Comparison of ENCODE assay signal across 25 cellular contexts in the genomic region with DNA sequence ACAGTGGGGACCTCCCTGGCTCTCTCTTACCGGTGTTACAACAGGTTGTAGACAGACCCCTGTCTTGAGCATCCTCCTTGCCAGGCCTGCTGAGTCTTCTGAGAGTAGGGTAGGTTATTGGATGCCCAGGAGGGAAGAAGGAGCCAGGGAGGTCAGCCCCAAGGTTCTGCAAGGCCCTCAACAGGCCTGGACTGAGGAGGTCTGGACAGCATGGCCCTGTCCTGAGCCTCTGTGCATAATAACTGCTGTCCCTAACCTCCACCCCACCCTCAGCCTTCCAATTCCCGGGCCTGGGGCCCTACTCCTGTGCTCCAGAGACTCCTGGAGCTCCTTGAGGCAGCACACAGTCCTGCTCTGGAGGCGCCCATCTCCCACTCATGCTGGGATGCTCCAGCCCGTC. TPM values are rescaled to one million over a fixed set of nuclear protein-coding genes. Genes with fewer than 3 reads are reported as not detected.
DNase-seq lines count a peak whose midpoint lies in the region; ATAC-seq and TF ChIP-seq lines count a peak whose summit lies in the region.
"Had no signal": no experiment of that assay in that cellular context is flagged by ENCODE, and none has a peak within 500 bp of the region (broad histone marks: within the 10 kb centered on the region; RNA-seq: fewer than 3 reads in every experiment).

No MANE protein-coding gene starts in this region.

- H3F3A ChIP-seq in SU-DHL-6 (ENCODE audit: insufficient read depth): peaks cover 49% of the 10 kb centered on the region

- H3K27ac ChIP-seq in SU-DHL-6 (ENCODE audit: low read depth, low read length) (peak overlapping the region; percentile 96), mammary epithelial cell (ENCODE audit: insufficient read depth, low read depth, low read length) (no peak overlapping the region)
- H3K27ac ChIP-seq: hepatocyte, VCaP had no signal

- H3K27me3 Mint-ChIP-seq in activated CD8-positive, alpha-beta T cell treated with anti-CD3 and anti-CD28 coated beads for 36 hours: peaks cover 17% of the 10 kb centered on the region
- H3K27me3 Mint-ChIP-seq in activated CD8-positive, alpha-beta T cell treated with anti-CD3 and anti-CD28 coated beads, Interleukin-2, amount 10 ng/mL, durations not matched to agents 7 days and 5 days (ENCODE audit: low read depth): peaks cover 9% of the 10 kb centered on the region
- no peaks in the 10 kb centered on the region for H3K27me3 Mint-ChIP-seq in stimulated activated memory B cell treated with anti-CD40 and anti-IgM and Interleukin-4, amounts not matched to agents 10 μg/mL and 1 μg/mL and 100 μg/mL, for 72 hours

- dilution Hi-C loops in mammary epithelial cell (cut with HindIII; ENCODE audit: low sequenced_read_pairs): no loop called here

- intact Hi-C loops in activated CD8-positive, alpha-beta T cell treated with anti-CD3 and anti-CD28 coated beads for 36 hours (cut with micrococcal nuclease): no loop called here
- intact Hi-C loops in mammary epithelial cell (cut with micrococcal nuclease): no loop called here

- CTCF ChIA-PET in activated CD8-positive, alpha-beta T cell treated with anti-CD3 and anti-CD28 coated beads for 36 hours (lab: Charles Lee): no interaction called here
- CTCF ChIA-PET in activated CD8-positive, alpha-beta T cell treated with anti-CD3 and anti-CD28 coated beads, Interleukin-2, amount 10 ng/mL, durations not matched to agents 7 days and 5 days (lab: Charles Lee): no interaction called here
- CTCF ChIA-PET in mammary epithelial cell (lab: Charles Lee; ENCODE audit: low non-redundant PET): no interaction called here

- H3K4me3 ChIP-seq in SU-DHL-6 (ENCODE audit: insufficient read depth, low read length, poor library complexity, severe bottlenecking) (peak overlapping the region; percentile 89), mammary epithelial cell (replicated peaks in 1 of 3; ENCODE audit: insufficient read depth in 1 of 3, low read depth in 2 of 3, low read length in 3 of 3) (no peak overlapping the region)
- H3K4me3 ChIP-seq: hepatocyte, lung had no signal

- H4K20me1 ChIP-seq in SU-DHL-6 (ENCODE audit: low read depth, low read length) (peaks cover 2% of the 10 kb centered on the region; the same call in 1 of the 2 replicates), mammary epithelial cell (ENCODE audit: insufficient read depth, low read length) (no peaks in the 10 kb centered on the region)

- peak overlapping the region; percentile 22 for H3K4me3 Mint-ChIP-seq in activated CD8-positive, alpha-beta T cell treated with anti-CD3 and anti-CD28 coated beads for 36 hours
- no peak overlapping the region for H3K4me3 Mint-ChIP-seq in activated CD8-positive, alpha-beta T cell treated with anti-CD3 and anti-CD28 coated beads, Interleukin-2, amount 10 ng/mL, durations not matched to agents 7 days and 5 days
- peak overlapping the region; percentile 78 for H3K4me3 Mint-ChIP-seq in stimulated activated memory B cell treated with anti-CD40 and anti-IgM and Interleukin-4, amounts not matched to agents 10 μg/mL and 1 μg/mL and 100 μg/mL, for 72 hours
- H3K4me3 Mint-ChIP-seq: activated T-helper 17 cell treated with anti-CD3 and anti-CD28 coated beads, Interleukin-2, amount 50 U/mL, for 72 hours; nephron had no signal

- 57% methylated on average over 2 of the region's 4 CpGs for WGBS in mammary epithelial cell (ENCODE audit: low coverage, missing lambda C conversion rate)

- H3K9me3 ChIP-seq in SU-DHL-6 (ENCODE audit: insufficient read depth, low read length) (no peaks in the 10 kb centered on the region), mammary epithelial cell (replicated peaks; ENCODE audit: insufficient read depth, low read length) (no peaks in the 10 kb centered on the region)

- peak overlapping the region; percentile 94 for H3K4me2 ChIP-seq in SU-DHL-6 (ENCODE audit: low read depth, low read length, poor library complexity, severe bottlenecking)
- no peak overlapping the region for H3K4me2 ChIP-seq in mammary epithelial cell (ENCODE audit: insufficient read depth, low read depth, low read length)
- H3K4me2 ChIP-seq: hepatocyte had no signal

- no peaks in the 10 kb centered on the region for H3K9me2 ChIP-seq in SU-DHL-6 (replicated peaks; ENCODE audit: insufficient read depth, low read length)

- no TSS peak for BruUV-seq in mammary epithelial cell (replicated peaks; lab: Mats Ljungman, UMichigan)

- peak overlapping the region; percentile 96 for H3K9ac ChIP-seq in SU-DHL-6 (ENCODE audit: low read length)
- H3K9ac ChIP-seq in mammary epithelial cell (ENCODE audit: insufficient read depth, low read length): no peak overlapping the region

- H2AFZ ChIP-seq in SU-DHL-6 (ENCODE audit: low read depth, low read length, severe bottlenecking) (no peak overlapping the region), mammary epithelial cell (ENCODE audit: low read depth, low read length) (no peak overlapping the region)
- H2AFZ ChIP-seq: hepatocyte had no signal

- TF ChIP-seq CTCF in activated CD8-positive, alpha-beta T cell treated with anti-CD3 and anti-CD28 coated beads for 36 hours (IDR thresholded peaks at IDR 0.05): no peak
- TF ChIP-seq CTCF in SU-DHL-6 (IDR thresholded peaks at IDR 0.05; ENCODE audit: insufficient read depth, low read length, poor library complexity, severe bottlenecking): no peak
- TF ChIP-seq CTCF in mammary epithelial cell (conservative IDR thresholded peaks at IDR 0.05 in 1 of 2, IDR thresholded peaks at IDR 0.05 in 1 of 2; ENCODE audit: extremely low read depth in 1 of 2, insufficient read depth in 1 of 2, low read depth in 1 of 2, low read length in 2 of 2): no peak

- peaks cover 18% of the 10 kb centered on the region for H3K4me1 Mint-ChIP-seq in activated CD8-positive, alpha-beta T cell treated with anti-CD3 and anti-CD28 coated beads for 36 hours (ENCODE audit: low read depth)
- H3K4me1 Mint-ChIP-seq in activated CD8-positive, alpha-beta T cell treated with anti-CD3 and anti-CD28 coated beads, Interleukin-2, amount 10 ng/mL, durations not matched to agents 7 days and 5 days (ENCODE audit: low read depth): peaks cover 21% of the 10 kb centered on the region
- H3K4me1 Mint-ChIP-seq in stimulated activated memory B cell treated with anti-CD40 and anti-IgM and Interleukin-4, amounts not matched to agents 10 μg/mL and 1 μg/mL and 100 μg/mL, for 72 hours: peaks cover 81% of the 10 kb centered on the region
- H3K4me1 Mint-ChIP-seq: nephron had no signal

- H3K27me3 ChIP-seq in SU-DHL-6 (ENCODE audit: low read length) (no peaks in the 10 kb centered on the region), mammary epithelial cell (ENCODE audit: insufficient read depth, low read length) (no peaks in the 10 kb centered on the region)
- H3K27me3 ChIP-seq: hepatocyte had no signal

- peaks cover 21% of the 10 kb centered on the region for H3K36me3 ChIP-seq in SU-DHL-6 (ENCODE audit: low read length)
- H3K36me3 ChIP-seq in mammary epithelial cell (ENCODE audit: insufficient read depth, low read length): no peaks in the 10 kb centered on the region

- in situ Hi-C loops in mammary epithelial cell (cut with MboI; ENCODE audit: low sequenced_read_pairs in 2 of 2): no loop called here

- POLR2A ChIA-PET in activated CD8-positive, alpha-beta T cell treated with anti-CD3 and anti-CD28 coated beads for 36 hours (lab: Charles Lee): interaction anchor here (0.9 kb wide), 1 partner anchor 49 kb away, joined by 5 read pairs; no protein-coding TSS in a partner anchor
- POLR2A ChIA-PET in activated CD8-positive, alpha-beta T cell treated with anti-CD3 and anti-CD28 coated beads, Interleukin-2, amount 10 ng/mL, durations not matched to agents 7 days and 5 days (lab: Charles Lee): no interaction called here

- H3K36me3 Mint-ChIP-seq in activated CD8-positive, alpha-beta T cell treated with anti-CD3 and anti-CD28 coated beads for 36 hours (ENCODE audit: low read depth): no peaks in the 10 kb centered on the region
- no peaks in the 10 kb centered on the region for H3K36me3 Mint-ChIP-seq in activated CD8-positive, alpha-beta T cell treated with anti-CD3 and anti-CD28 coated beads, Interleukin-2, amount 10 ng/mL, durations not matched to agents 7 days and 5 days (ENCODE audit: low read depth)
- H3K36me3 Mint-ChIP-seq in stimulated activated memory B cell treated with anti-CD40 and anti-IgM and Interleukin-4, amounts not matched to agents 10 μg/mL and 1 μg/mL and 100 μg/mL, for 72 hours: peaks cover 30% of the 10 kb centered on the region

- H3K27ac Mint-ChIP-seq in activated CD8-positive, alpha-beta T cell treated with anti-CD3 and anti-CD28 coated beads for 36 hours: no peak overlapping the region
- H3K27ac Mint-ChIP-seq in activated CD8-positive, alpha-beta T cell treated with anti-CD3 and anti-CD28 coated beads, Interleukin-2, amount 10 ng/mL, durations not matched to agents 7 days and 5 days: no peak overlapping the region
- peak overlapping the region; percentile 72 for H3K27ac Mint-ChIP-seq in stimulated activated memory B cell treated with anti-CD40 and anti-IgM and Interleukin-4, amounts not matched to agents 10 μg/mL and 1 μg/mL and 100 μg/mL, for 72 hours
- H3K27ac Mint-ChIP-seq: activated T-helper 17 cell treated with anti-CD3 and anti-CD28 coated beads, Interleukin-2, amount 50 U/mL, for 72 hours; nephron had no signal

- no peaks in the 10 kb centered on the region for H3K9me3 Mint-ChIP-seq in activated CD8-positive, alpha-beta T cell treated with anti-CD3 and anti-CD28 coated beads for 36 hours
- no peaks in the 10 kb centered on the region for H3K9me3 Mint-ChIP-seq in activated CD8-positive, alpha-beta T cell treated with anti-CD3 and anti-CD28 coated beads, Interleukin-2, amount 10 ng/mL, durations not matched to agents 7 days and 5 days (ENCODE audit: insufficient read depth)
- no peaks in the 10 kb centered on the region for H3K9me3 Mint-ChIP-seq in stimulated activated memory B cell treated with anti-CD40 and anti-IgM and Interleukin-4, amounts not matched to agents 10 μg/mL and 1 μg/mL and 100 μg/mL, for 72 hours
- H3K9me3 Mint-ChIP-seq: activated T-helper 17 cell treated with anti-CD3 and anti-CD28 coated beads, Interleukin-2, amount 50 U/mL, for 72 hours; nephron had no signal

- ATAC-seq in activated CD8-positive, alpha-beta T cell treated with anti-CD3 and anti-CD28 coated beads for 36 hours: no peak
- no peak for ATAC-seq in activated CD8-positive, alpha-beta T cell treated with anti-CD3 and anti-CD28 coated beads, Interleukin-2, amount 10 ng/mL, durations not matched to agents 7 days and 5 days
- ATAC-seq in GM21737 (IDR thresholded peaks at IDR 0.05; ENCODE audit: unreplicated experiment): peak; percentile 4
- ATAC-seq in stimulated activated memory B cell treated with anti-CD40 and anti-IgM and Interleukin-4, amounts not matched to agents 10 μg/mL and 1 μg/mL and 100 μg/mL, for 72 hours: peak; percentile 32
- ATAC-seq: activated T-helper 17 cell treated with anti-CD3 and anti-CD28 coated beads, Interleukin-2, amount 50 U/mL, for 72 hours had no signal

- peaks cover 10% of the 10 kb centered on the region for H3K4me1 ChIP-seq in mammary epithelial cell (ENCODE audit: insufficient read depth, low read length)

- H3K79me2 ChIP-seq in SU-DHL-6 (ENCODE audit: insufficient read depth, low read length) (peaks cover 49% of the 10 kb centered on the region), mammary epithelial cell (ENCODE audit: insufficient read depth, low read length) (no peaks in the 10 kb centered on the region)
- H3K79me2 ChIP-seq: hepatocyte had no signal

- no peak for DNase-seq in activated CD8-positive, alpha-beta T cell treated with anti-CD3 and anti-CD28 coated beads for 36 hours
- DNase-seq in activated CD8-positive, alpha-beta T cell treated with anti-CD3 and anti-CD28 coated beads, Interleukin-2, amount 10 ng/mL, durations not matched to agents 7 days and 5 days: no peak
- DNase-seq in mammary epithelial cell (no peak), NCI-H2196 treated with DMSO at 0.1 percent for 48 hours (lab: John Stamatoyannopoulos, UW; ENCODE audit: unreplicated experiment) (no peak), NCI-H446 (lab: John Stamatoyannopoulos, UW) (no peak)
- DNase-seq: 8988T; C1 segment of cervical spinal cord; NCI-H1930; SHP77; stimulated activated CD4-positive, alpha-beta T cell treated with anti-CD3 and anti-CD28 coated beads, Interleukin-2, amount 100 ng/mL, for 48 hours had no signal

RNA-seq across cellular contexts. Expression of a gene that starts 0.3 kb away (rescaled TPM):
- total RNA-seq in activated CD8-positive, alpha-beta T cell treated with anti-CD3 and anti-CD28 coated beads for 36 hours: 1 to 10 TPM; 2.3 to 2.8 TPM
- under 1 TPM; 0.52 to 0.63 TPM for total RNA-seq in activated CD8-positive, alpha-beta T cell treated with anti-CD3 and anti-CD28 coated beads, Interleukin-2, amount 10 ng/mL, durations not matched to agents 7 days and 5 days
- total RNA-seq in mammary epithelial cell: 1 to 10 TPM in 1 of 2 donors, under 1 TPM in 1; 0.71 to 1.3 TPM
- polyA plus RNA-seq in mammary epithelial cell: 0.71 TPM
- not detected for polyA minus RNA-seq in mammary epithelial cell
- total RNA-seq: endothelial cell of umbilical vein, fibroblast of villous mesenchyme, NCI-H460, temporal lobe had no signal
- polyA plus RNA-seq: endothelial cell of umbilical vein, hepatocyte had no signal

RNA-seq across cellular contexts. Expression of a gene that starts 18.4 kb away (rescaled TPM):
- total RNA-seq in activated CD8-positive, alpha-beta T cell treated with anti-CD3 and anti-CD28 coated beads for 36 hours: not detected
- not detected for total RNA-seq in activated CD8-positive, alpha-beta T cell treated with anti-CD3 and anti-CD28 coated beads, Interleukin-2, amount 10 ng/mL, durations not matched to agents 7 days and 5 days
- total RNA-seq in mammary epithelial cell: not detected
- polyA plus RNA-seq in mammary epithelial cell: not detected
- polyA minus RNA-seq in mammary epithelial cell: not detected
- total RNA-seq: bronchial epithelial cell, endothelial cell of umbilical vein, fibroblast of villous mesenchyme, hepatocyte, NCI-H460, posterior vena cava, skeletal muscle tissue, temporal lobe had no signal
- polyA plus RNA-seq: endothelial cell of umbilical vein, hepatocyte had no signal

RNA-seq across cellular contexts. Expression of a gene that starts 28.9 kb away (rescaled TPM):
- 1 to 10 TPM; 1.1 to 1.2 TPM for total RNA-seq in activated CD8-positive, alpha-beta T cell treated with anti-CD3 and anti-CD28 coated beads for 36 hours
- not detected for total RNA-seq in activated CD8-positive, alpha-beta T cell treated with anti-CD3 and anti-CD28 coated beads, Interleukin-2, amount 10 ng/mL, durations not matched to agents 7 days and 5 days
- total RNA-seq in mammary epithelial cell: not detected
- not detected for polyA plus RNA-seq in mammary epithelial cell
- not detected for polyA minus RNA-seq in mammary epithelial cell
- total RNA-seq: bronchial epithelial cell, endothelial cell of umbilical vein, fibroblast of villous mesenchyme, NCI-H460, skeletal muscle tissue had no signal
- polyA plus RNA-seq: endothelial cell of umbilical vein, hepatocyte had no signal

RNA-seq across cellular contexts. Expression of a gene that starts 37.4 kb away (rescaled TPM):
- under 1 TPM; 0.20 to 0.31 TPM for total RNA-seq in activated CD8-positive, alpha-beta T cell treated with anti-CD3 and anti-CD28 coated beads for 36 hours
- total RNA-seq in activated CD8-positive, alpha-beta T cell treated with anti-CD3 and anti-CD28 coated beads, Interleukin-2, amount 10 ng/mL, durations not matched to agents 7 days and 5 days: under 1 TPM in 1 of 2 experiments, not detected in 1; 0.26 TPM
- not detected for total RNA-seq in mammary epithelial cell
- not detected for polyA plus RNA-seq in mammary epithelial cell
- not detected for polyA minus RNA-seq in mammary epithelial cell
- total RNA-seq: bronchial epithelial cell, endothelial cell of umbilical vein, fibroblast of villous mesenchyme, hepatocyte, NCI-H460, posterior vena cava had no signal
- polyA plus RNA-seq: endothelial cell of umbilical vein had no signal

RNA-seq across cellular contexts. Expression of a gene that starts 41.5 kb away (rescaled TPM):
- total RNA-seq in activated CD8-positive, alpha-beta T cell treated with anti-CD3 and anti-CD28 coated beads for 36 hours: under 1 TPM; 0.18 to 0.56 TPM
- total RNA-seq in activated CD8-positive, alpha-beta T cell treated with anti-CD3 and anti-CD28 coated beads, Interleukin-2, amount 10 ng/mL, durations not matched to agents 7 days and 5 days: not detected
- not detected for total RNA-seq in mammary epithelial cell
- not detected for polyA plus RNA-seq in mammary epithelial cell
- not detected for polyA minus RNA-seq in mammary epithelial cell
- total RNA-seq: bronchial epithelial cell, endothelial cell of umbilical vein, fibroblast of villous mesenchyme, hepatocyte, NCI-H460, skeletal muscle tissue, temporal lobe had no signal
- polyA plus RNA-seq: endothelial cell of umbilical vein, hepatocyte had no signal

Comparison
In these comparisons a context has a peak if more than half of its experiments do, and no peak if none do; other contexts are left out.
1. ATAC-seq: peak in GM21737 (single experiment) and stimulated activated memory B cell treated with anti-CD40 and anti-IgM and Interleukin-4, amounts not matched to agents 10 μg/mL and 1 μg/mL and 100 μg/mL, for 72 hours (single experiment); none in activated CD8-positive, alpha-beta T cell treated with anti-CD3 and anti-CD28 coated beads for 36 hours (single experiment) and activated CD8-positive, alpha-beta T cell treated with anti-CD3 and anti-CD28 coated beads, Interleukin-2, amount 10 ng/mL, durations not matched to agents 7 days and 5 days (single experiment).